15 cellular contexts compared by ENCODE assay signal in the genomic region with DNA sequence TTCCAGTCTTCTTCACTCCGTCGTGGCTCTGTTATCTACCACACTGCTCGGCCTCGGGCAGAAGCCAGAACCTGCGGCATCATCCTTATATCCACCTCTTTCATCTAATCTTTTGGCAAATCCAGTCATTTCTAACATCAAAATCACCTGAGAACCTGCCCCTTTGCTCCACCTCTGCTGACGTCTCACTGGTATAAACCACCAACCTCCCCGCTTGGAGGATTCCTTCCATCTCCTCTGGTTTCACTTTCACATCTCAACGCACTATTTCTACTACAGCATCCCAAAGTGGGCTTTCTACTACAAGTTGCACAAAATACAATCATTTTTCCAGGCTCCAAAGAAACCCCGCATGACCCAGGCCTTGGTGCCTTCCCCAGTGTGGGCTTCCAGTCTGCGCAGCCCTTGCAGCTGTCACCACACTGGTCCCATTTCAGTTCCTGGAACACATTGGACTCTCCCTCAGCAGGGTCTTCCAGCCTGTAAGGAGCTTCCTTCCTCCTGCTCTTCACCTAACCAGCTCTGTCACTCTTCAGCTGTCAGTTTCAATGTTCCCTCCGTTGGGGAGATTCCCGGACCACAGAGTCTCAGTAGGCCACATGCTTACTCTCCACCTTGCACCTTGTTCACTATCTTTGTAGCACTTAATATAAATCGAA.
A peak's percentile ranks its signal among the peaks of the same experiment; 100 is the strongest.
DNase-seq lines count a peak whose midpoint lies in the region; ATAC-seq and TF ChIP-seq lines count a peak whose summit lies in the region.
"Had no signal": no experiment of that assay in that cellular context is flagged by ENCODE, and none has a peak within 500 bp of the region (broad histone marks: within the 10 kb centered on the region; RNA-seq: fewer than 3 reads in every experiment).

No MANE protein-coding gene starts in this region.

- ATAC-seq in HG03175 (IDR thresholded peaks at IDR 0.05; ENCODE audit: unreplicated experiment), result no peak

- H4K20me1 ChIP-seq in BLaER1 treated with 17β-estradiol and CSF1 and Interleukin-3, amounts not matched to agents 10 nM and 100 nM, result no peaks in the 10 kb centered on the region

- peak overlapping the region in 8 of 11 experiments; percentile 25 to 62 (median 54); a peak in 15 of 22 replicates for H3K27ac ChIP-seq in BLaER1 treated with 17β-estradiol and CSF1 and Interleukin-3, amounts not matched to agents 10 nM and 100 nM
- H3K27ac ChIP-seq in Peyer's patch, result peak overlapping the region; percentile 34 to 63 (median 54)
- H3K27ac ChIP-seq in mucosa of rectum (ENCODE audit: low read depth in 2 of 2, low read length in 2 of 2), result peak overlapping the region; percentile 20 to 35
- no peak overlapping the region for H3K27ac ChIP-seq in brain microvascular endothelial cell
- no peak overlapping the region for H3K27ac ChIP-seq in WERI-Rb-1
- H3K27ac ChIP-seq: KMS-11, RWPE1, VCaP had no signal

- H3K27me3 ChIP-seq in BLaER1 treated with 17β-estradiol and CSF1 and Interleukin-3, amounts not matched to agents 10 nM and 100 nM, result no peaks in the 10 kb centered on the region
- H3K27me3 ChIP-seq in Peyer's patch, result no peaks in the 10 kb centered on the region
- H3K27me3 ChIP-seq in mucosa of rectum (ENCODE audit: control insufficient read depth in 2 of 2, insufficient read depth in 2 of 2, low read length in 2 of 2), result no peaks in the 10 kb centered on the region
- H3K27me3 ChIP-seq in brain microvascular endothelial cell (replicated peaks), result no peaks in the 10 kb centered on the region
- peaks cover 9% of the 10 kb centered on the region for H3K27me3 ChIP-seq in WERI-Rb-1 (ENCODE audit: insufficient read depth, low read depth, severe bottlenecking)

- peaks cover 0 to 25% (median 10%) of the 10 kb centered on the region in 11 experiments; a peak in 10 of 22 replicates for H3K36me3 ChIP-seq in BLaER1 treated with 17β-estradiol and CSF1 and Interleukin-3, amounts not matched to agents 10 nM and 100 nM
- H3K36me3 ChIP-seq in Peyer's patch (no peaks in the 10 kb centered on the region), mucosa of rectum (ENCODE audit: control insufficient read depth in 2 of 2, insufficient read depth in 2 of 2, low read length in 2 of 2) (no peaks in the 10 kb centered on the region), brain microvascular endothelial cell (replicated peaks) (no peaks in the 10 kb centered on the region), WERI-Rb-1 (no peaks in the 10 kb centered on the region)

- peak overlapping the region; percentile 64 to 85 (median 76) for H3K4me2 ChIP-seq in BLaER1 treated with 17β-estradiol and CSF1 and Interleukin-3, amounts not matched to agents 10 nM and 100 nM
- H3K4me2 ChIP-seq: KMS-11 had no signal

- peaks cover 0 to 11% (median 0%) of the 10 kb centered on the region in 11 experiments; a peak in 3 of 22 replicates for H3K9me3 ChIP-seq in BLaER1 treated with 17β-estradiol and CSF1 and Interleukin-3, amounts not matched to agents 10 nM and 100 nM (replicated peaks in 1 of 11)
- no peaks in the 10 kb centered on the region for H3K9me3 ChIP-seq in Peyer's patch
- H3K9me3 ChIP-seq in mucosa of rectum (ENCODE audit: control insufficient read depth in 2 of 2, low read length in 2 of 2), result no peaks in the 10 kb centered on the region
- no peaks in the 10 kb centered on the region for H3K9me3 ChIP-seq in WERI-Rb-1 (ENCODE audit: severe bottlenecking)

- H3K4me1 ChIP-seq in BLaER1 treated with 17β-estradiol and CSF1 and Interleukin-3, amounts not matched to agents 10 nM and 100 nM, result peaks cover 41 to 79% (median 55%) of the 10 kb centered on the region in 10 experiments
- H3K4me1 ChIP-seq in Peyer's patch, result no peaks in the 10 kb centered on the region
- no peaks in the 10 kb centered on the region for H3K4me1 ChIP-seq in mucosa of rectum (ENCODE audit: control insufficient read depth in 2 of 2, insufficient read depth in 2 of 2, low read length in 2 of 2)

- no peak for TF ChIP-seq POLR2A in Peyer's patch (IDR thresholded peaks at IDR 0.05)

- peak overlapping the region in 6 of 10 experiments; percentile 12 to 52 (median 26); a peak in 6 of 20 replicates for H3K4me3 ChIP-seq in BLaER1 treated with 17β-estradiol and CSF1 and Interleukin-3, amounts not matched to agents 10 nM and 100 nM
- H3K4me3 ChIP-seq in Peyer's patch (peak overlapping the region in 1 of 4 donors; percentile 14), mucosa of rectum (ENCODE audit: low read length in 2 of 2) (peak overlapping the region in 1 of 2 donors; percentile 0), brain microvascular endothelial cell (ENCODE audit: low read depth, low read length) (no peak overlapping the region), WERI-Rb-1 (ENCODE audit: low read depth, low read length) (no peak overlapping the region)

- DNase-seq in Peyer's patch (peak in 2 of 3 donors; percentile 36 to 61), activated T-cell treated with anti-CD3 and anti-CD28 coated beads for 4 hours (peak; percentile 42), brain microvascular endothelial cell (no peak), WERI-Rb-1 (no peak), NCI-H187 (lab: John Stamatoyannopoulos, UW) (no peak)
- DNase-seq: C1 segment of cervical spinal cord, H9, mammary epithelial cell, NCI-H2171 treated with DMSO at 0.1 percent for 48 hours had no signal

- TF ChIP-seq CTCF in Peyer's patch (IDR thresholded peaks at IDR 0.05) (no peak), brain microvascular endothelial cell (IDR thresholded peaks at IDR 0.05; ENCODE audit: low read depth, low read length, missing control alignments) (no peak), WERI-Rb-1 (IDR thresholded peaks at IDR 0.05; ENCODE audit: low read depth, low read length) (no peak)

- peak overlapping the region in 6 of 11 experiments; percentile 5 to 44 (median 26); a peak in 7 of 22 replicates for H3K9ac ChIP-seq in BLaER1 treated with 17β-estradiol and CSF1 and Interleukin-3, amounts not matched to agents 10 nM and 100 nM
- no peak overlapping the region for H3K9ac ChIP-seq in mucosa of rectum (ENCODE audit: low read depth in 1 of 2, low read length in 2 of 2)
- H3K9ac ChIP-seq: KMS-11 had no signal

- in situ Hi-C loops in brain microvascular endothelial cell (cut with HindIII; ENCODE audit: low pct_ligation_motif_present, low sequenced_read_pairs), result no loop called here

Comparison
In these comparisons a context has a peak if more than half of its experiments do, and no peak if none do; other contexts are left out.
1. H3K27ac ChIP-seq: peak in BLaER1 treated with 17β-estradiol and CSF1 and Interleukin-3, amounts not matched to agents 10 nM and 100 nM (8 of 11), Peyer's patch (4 of 4) and mucosa of rectum (2 of 2); none in brain microvascular endothelial cell (single experiment) and WERI-Rb-1 (single experiment).
2. H3K4me3 ChIP-seq: peak in BLaER1 treated with 17β-estradiol and CSF1 and Interleukin-3, amounts not matched to agents 10 nM and 100 nM (6 of 10); none in brain microvascular endothelial cell (single experiment) and WERI-Rb-1 (single experiment).
3. H3K9ac ChIP-seq: peak in BLaER1 treated with 17β-estradiol and CSF1 and Interleukin-3, amounts not matched to agents 10 nM and 100 nM (6 of 11); none in mucosa of rectum (0 of 2).
4. DNase-seq: peak in Peyer's patch (2 of 3) and activated T-cell treated with anti-CD3 and anti-CD28 coated beads for 4 hours (single experiment); none in brain microvascular endothelial cell (single experiment), WERI-Rb-1 (single experiment) and NCI-H187 (0 of 2).